Comparison of ENCODE assay signal across 10 cellular contexts in genomic region chr17:77288115-77288619, GRCh38.
DNase-seq lines count a peak whose midpoint lies in the region; ATAC-seq and TF ChIP-seq lines count a peak whose summit lies in the region.
"Had no signal": no experiment of that assay in that cellular context is flagged by ENCODE, and none has a peak within 500 bp of the region (broad histone marks: within the 10 kb centered on the region; RNA-seq: fewer than 3 reads in every experiment).

No MANE protein-coding gene starts in this region.

- POLR2A ChIA-PET in IMR-90 (lab: Charles Lee; ENCODE audit: unreplicated experiment), result interaction anchor here (1.0 kb wide), 1 partner anchor 16 kb away, joined by 3 read pairs; no protein-coding TSS in a partner anchor

- peak overlapping the region; percentile 39 for H3K18ac ChIP-seq in IMR-90 (ENCODE audit: low read depth, low read length)
- H3K18ac ChIP-seq in mesendoderm (ENCODE audit: low read length), result peak overlapping the region; percentile 55

- peaks cover 61% of the 10 kb centered on the region for H3K4me1 Mint-ChIP-seq in chondrocyte (ENCODE audit: low read depth)

- WGBS in IMR-90 (ENCODE audit: extremely low coverage in 2 of 2, insufficient read length in 1 of 2), 2 experiments, result 97% methylated on average over 7 of the region's 17 CpGs; no CpG with 5 or more reads in 1 of the 2 experiments
- no CpG with 5 or more reads among the region's 17 CpGs for WGBS in mesendoderm (ENCODE audit: extremely low coverage, insufficient coverage, low lambda C conversion rate)
- no CpG with 5 or more reads among the region's 17 CpGs for WGBS in suprapubic skin

- intact Hi-C loops in IMR-90 (cut with micrococcal nuclease), result no loop called here

- no peak overlapping the region for H3K4me3 ChIP-seq in IMR-90 (ENCODE audit: insufficient read depth, low read depth, low read length)
- H3K4me3 ChIP-seq in mesendoderm (ENCODE audit: low read length), result no peak overlapping the region
- peak overlapping the region; percentile 0 for H3K4me3 ChIP-seq in suprapubic skin

- H3K4me3 Mint-ChIP-seq in chondrocyte (ENCODE audit: unreplicated experiment), result peak overlapping the region; percentile 54
- H3K4me3 Mint-ChIP-seq: stimulated activated naive CD8-positive, alpha-beta T cell treated with anti-CD3 and anti-CD28 coated beads, Interleukin-15, Interleukin-2, amounts not matched to agents 100 ng/mL and 50 ng/mL, for 24 hours had no signal

- no peak overlapping the region for H3K9ac ChIP-seq in IMR-90 (ENCODE audit: low read depth, low read length)
- peak overlapping the region; percentile 37 for H3K9ac ChIP-seq in mesendoderm (ENCODE audit: low read length)

- ATAC-seq in IMR-90 (ENCODE audit: low read depth) (no peak), HG03175 (IDR thresholded peaks at IDR 0.05; ENCODE audit: unreplicated experiment) (no peak)

- peak overlapping the region; percentile 97 for H3K4ac ChIP-seq in IMR-90 (ENCODE audit: low read depth, low read length)
- peak overlapping the region; percentile 5 for H3K4ac ChIP-seq in mesendoderm (ENCODE audit: low read depth, low read length)

- H2AK5ac ChIP-seq in IMR-90 (ENCODE audit: low read depth, low read length), result peak overlapping the region; percentile 72; the same call in 1 of the 2 replicates
- H2AK5ac ChIP-seq in mesendoderm (ENCODE audit: low read length), result peak overlapping the region; percentile 90

- H3K36me3 Mint-ChIP-seq in chondrocyte (ENCODE audit: low read depth), result no peaks in the 10 kb centered on the region

- H2BK120ac ChIP-seq in IMR-90 (ENCODE audit: low read depth, low read length), result peak overlapping the region; percentile 69
- peak overlapping the region; percentile 0 for H2BK120ac ChIP-seq in mesendoderm (ENCODE audit: low read depth, low read length)

- in situ Hi-C loops in IMR-90 (cut with MboI; ENCODE audit: low sequenced_read_pairs), result no loop called here

- DNase-seq in IMR-90 (no peak), chondrocyte (ENCODE audit: low spot score) (no peak), mesendoderm (no peak), suprapubic skin (ENCODE audit: low spot score in 2 of 2) (no peak), SW 1271 (lab: John Stamatoyannopoulos, UW) (no peak), globus pallidus (ENCODE audit: low spot score) (no peak)
- no peak for DNase-seq in activated CD4-positive, CD25-positive, alpha-beta regulatory T cell (lab: John Stamatoyannopoulos, UW)
- DNase-seq: stimulated activated CD4-positive, alpha-beta T cell treated with anti-CD3 and anti-CD28 coated beads, Interleukin-15, amount 100 ng/mL, for 24 hours had no signal

- dilution Hi-C loops in IMR-90 (cut with HindIII; ENCODE audit: low sequenced_read_pairs, unreplicated experiment), result no loop called here

- H3K27me3 Mint-ChIP-seq in chondrocyte (ENCODE audit: low read depth), result no peaks in the 10 kb centered on the region

- peak overlapping the region; percentile 75 for H2AK9ac ChIP-seq in IMR-90 (replicated peaks; ENCODE audit: low read depth, low read length, poor library complexity)

- no peaks in the 10 kb centered on the region for H3K27me3 ChIP-seq in IMR-90 (ENCODE audit: control insufficient read depth, insufficient read depth, low read length)
- H3K27me3 ChIP-seq in mesendoderm (ENCODE audit: insufficient read depth, low read length, poor library complexity), result no peaks in the 10 kb centered on the region
- no peaks in the 10 kb centered on the region for H3K27me3 ChIP-seq in suprapubic skin

- TF ChIP-seq RAD21 in IMR-90 (IDR thresholded peaks at IDR 0.05; ENCODE audit: low read length), result no peak

- H3K79me2 ChIP-seq in mesendoderm (ENCODE audit: control insufficient read depth, insufficient read depth, low read length), result peaks cover 42% of the 10 kb centered on the region

- no peak for TF ChIP-seq POLR2A in IMR-90 (IDR thresholded peaks at IDR 0.05; ENCODE audit: low read depth, low read length)
- TF ChIP-seq POLR2A in suprapubic skin (IDR thresholded peaks at IDR 0.05), result no peak

- H3K9me1 ChIP-seq in IMR-90 (ENCODE audit: insufficient read depth, low read length), result peaks cover 30% of the 10 kb centered on the region

- H3K23ac ChIP-seq in IMR-90 (ENCODE audit: low read depth, low read length) (peak overlapping the region; percentile 34; the same call in 1 of the 2 replicates), mesendoderm (ENCODE audit: low read length) (peak overlapping the region; percentile 3)

- H3K27ac ChIP-seq in IMR-90 (ENCODE audit: insufficient read depth, low read length), result peak overlapping the region; percentile 70
- peak overlapping the region; percentile 31 for H3K27ac ChIP-seq in mesendoderm (ENCODE audit: low read depth, low read length)
- peak overlapping the region; percentile 92 for H3K27ac ChIP-seq in suprapubic skin

- peak overlapping the region; percentile 74; the same call in 1 of the 3 replicates for H2BK15ac ChIP-seq in IMR-90 (ENCODE audit: low read depth, low read length)
- peak overlapping the region; percentile 45 for H2BK15ac ChIP-seq in mesendoderm (replicated peaks; ENCODE audit: low read depth)

- H3K27ac Mint-ChIP-seq in chondrocyte (ENCODE audit: unreplicated experiment), result peak overlapping the region; percentile 98
- H3K27ac Mint-ChIP-seq: stimulated activated naive CD8-positive, alpha-beta T cell treated with anti-CD3 and anti-CD28 coated beads, Interleukin-15, Interleukin-2, amounts not matched to agents 100 ng/mL and 50 ng/mL, for 24 hours had no signal

- peak overlapping the region; percentile 49 for H2BK20ac ChIP-seq in IMR-90 (ENCODE audit: low read depth, low read length)

- H4K8ac ChIP-seq in IMR-90 (ENCODE audit: low read depth in 2 of 2, low read length in 2 of 2), result peak overlapping the region in 1 of 2 experiments; percentile 50; a peak in 3 of 4 replicates
- no peak overlapping the region for H4K8ac ChIP-seq in mesendoderm (ENCODE audit: low read depth, low read length)

- H3K36me3 ChIP-seq in IMR-90 (ENCODE audit: control insufficient read depth, insufficient read depth, low read length) (no peaks in the 10 kb centered on the region), mesendoderm (ENCODE audit: control insufficient read depth, insufficient read depth, low read length) (no peaks in the 10 kb centered on the region), suprapubic skin (no peaks in the 10 kb centered on the region)

- H4K20me1 ChIP-seq in IMR-90 (ENCODE audit: insufficient read depth, low read length), result no peaks in the 10 kb centered on the region

- H3K14ac ChIP-seq in IMR-90 (replicated peaks; ENCODE audit: low read depth, low read length), result peak overlapping the region; percentile 31; the same call in 1 of the 2 replicates

- H3K56ac ChIP-seq in IMR-90 (ENCODE audit: extremely low read depth, insufficient read depth, low read length), result no peak overlapping the region
- peak overlapping the region; percentile 47 for H3K56ac ChIP-seq in mesendoderm (ENCODE audit: low read length)

- peak overlapping the region; percentile 98 for H4K91ac ChIP-seq in IMR-90 (ENCODE audit: insufficient read depth, low read depth, low read length)

- no peaks in the 10 kb centered on the region for H3K9me3 Mint-ChIP-seq in chondrocyte (ENCODE audit: low read depth)
- H3K9me3 Mint-ChIP-seq: stimulated activated naive CD8-positive, alpha-beta T cell treated with anti-CD3 and anti-CD28 coated beads, Interleukin-15, Interleukin-2, amounts not matched to agents 100 ng/mL and 50 ng/mL, for 24 hours had no signal

- H4K5ac ChIP-seq in IMR-90 (ENCODE audit: low read depth, low read length) (peak overlapping the region; percentile 68), mesendoderm (ENCODE audit: low read length) (no peak overlapping the region)

- peaks cover 38% of the 10 kb centered on the region for H3K4me1 ChIP-seq in IMR-90 (ENCODE audit: control insufficient read depth, insufficient read depth, low read length)
- H3K4me1 ChIP-seq in mesendoderm (ENCODE audit: control insufficient read depth, low read depth, low read length), result peaks cover 15% of the 10 kb centered on the region
- peaks cover 45% of the 10 kb centered on the region for H3K4me1 ChIP-seq in suprapubic skin

- CTCF ChIA-PET in IMR-90 (lab: Yijun Ruan, JAX), result no interaction called here

- TF ChIP-seq EP300 in suprapubic skin (IDR thresholded peaks at IDR 0.05), result no peak

- no peak for TF ChIP-seq CTCF in IMR-90 (conservative IDR thresholded peaks at IDR 0.05; ENCODE audit: low read depth, low read length)
- TF ChIP-seq CTCF in chondrocyte (IDR thresholded peaks at IDR 0.05), result no peak
- TF ChIP-seq CTCF in suprapubic skin (IDR thresholded peaks at IDR 0.05), result no peak

- peak overlapping the region; percentile 84 for H2AFZ ChIP-seq in IMR-90 (replicated peaks; ENCODE audit: low read length, poor library complexity)

- H3K9me3 ChIP-seq in IMR-90 (ENCODE audit: control insufficient read depth, insufficient read depth, low read length), result no peaks in the 10 kb centered on the region
- H3K9me3 ChIP-seq in suprapubic skin, result no peaks in the 10 kb centered on the region

- H3K4me2 ChIP-seq in IMR-90 (ENCODE audit: low read depth, low read length), result peak overlapping the region; percentile 18; the same call in 1 of the 2 replicates
- no peak overlapping the region for H3K4me2 ChIP-seq in mesendoderm (ENCODE audit: low read length)

- BruUV-seq in IMR-90 (replicated peaks; lab: Mats Ljungman, UMichigan), result no TSS peak

- H3K79me1 ChIP-seq in IMR-90 (ENCODE audit: low read depth in 1 of 2, low read length in 2 of 2) (peaks cover 12 to 66% of the 10 kb centered on the region in 2 experiments), mesendoderm (ENCODE audit: low read length) (peaks cover 9% of the 10 kb centered on the region)

- H2BK5ac ChIP-seq in IMR-90 (ENCODE audit: low read depth, low read length, poor library complexity, severe bottlenecking) (peak overlapping the region; percentile 66), mesendoderm (ENCODE audit: low read length) (no peak overlapping the region)

TF ChIP-seq in IMR-90, 13 proteins besides CTCF, POLR2A, EP300 and RAD21 (continues in another document):
- TF ChIP-seq MAZ (IDR thresholded peaks at IDR 0.05; ENCODE audit: borderline replicate concordance, low read depth, low read length) (no peak), USF2 (IDR thresholded peaks at IDR 0.05; ENCODE audit: low read depth, low read length) (no peak), CHD1 (IDR thresholded peaks at IDR 0.05; ENCODE audit: low read depth, low read length) (no peak), RCOR1 (IDR thresholded peaks at IDR 0.05; ENCODE audit: insufficient replicate concordance, low read length) (no peak), MXI1 (IDR thresholded peaks at IDR 0.05; ENCODE audit: borderline replicate concordance, low read depth, low read length) (no peak)

Comparison
In these comparisons a context has a peak if more than half of its experiments do, and no peak if none do; other contexts are left out.
1. H3K27ac ChIP-seq: peak in every context shown above with its lines; median percentile 92 in suprapubic skin; 70 in IMR-90; 31 in mesendoderm.